In genomic region chr2:100394111-100394641, GRCh38 we compare ENCODE assay signal across 12 cellular contexts. TPM values are rescaled to one million over a fixed set of nuclear protein-coding genes. Genes with fewer than 3 reads are reported as not detected.
A peak's percentile ranks its signal among the peaks of the same experiment; 100 is the strongest.
DNase-seq lines count a peak whose midpoint lies in the region; ATAC-seq, FAIRE-seq and TF ChIP-seq lines count a peak whose summit lies in the region.
"Had no signal": no experiment of that assay in that cellular context is flagged by ENCODE, and none has a peak within 500 bp of the region (broad histone marks: within the 10 kb centered on the region; RNA-seq: fewer than 3 reads in every experiment).

No MANE protein-coding gene starts in this region.

- H2AFZ ChIP-seq in GM12878 (ENCODE audit: control insufficient read depth, low read depth, low read length): peak overlapping the region; percentile 70

- TF ChIP-seq RAD21 in GM12878 (IDR thresholded peaks at IDR 0.05; ENCODE audit: insufficient read depth, low read depth, low read length): no peak

- no peak for TF ChIP-seq CTCF in GM10266 (IDR thresholded peaks at IDR 0.05; ENCODE audit: control insufficient read depth, insufficient read depth, low read depth, missing control alignments)
- no peak for TF ChIP-seq CTCF in GM12878 (IDR thresholded peaks at IDR 0.05 in 2 of 3, conservative IDR thresholded peaks at IDR 0.05 in 1 of 3; ENCODE audit: control insufficient read depth in 2 of 3, extremely low read depth in 1 of 3, insufficient read depth in 1 of 3, low read depth in 3 of 3, low read length in 3 of 3)
- no peak for TF ChIP-seq CTCF in RWPE1 (conservative IDR thresholded peaks at IDR 0.05; ENCODE audit: low read depth)

- ATAC-seq in GM19351 (IDR thresholded peaks at IDR 0.05; ENCODE audit: unreplicated experiment) (peak; percentile 47), HG02938 (IDR thresholded peaks at IDR 0.05; ENCODE audit: unreplicated experiment) (peak; percentile 60), GM12878 (peak; percentile 84)
- ATAC-seq: activated CD8-positive, alpha-beta T cell treated with anti-CD3 and anti-CD28 coated beads, Interleukin-2, amount 10 ng/mL, durations not matched to agents 7 days and 5 days had no signal

- H3K36me3 ChIP-seq in GM12878 (ENCODE audit: control insufficient read depth in 2 of 2, insufficient read depth in 2 of 2, low read length in 1 of 2): peaks cover 2 to 8% of the 10 kb centered on the region in 2 experiments; a peak in 3 of 4 replicates

- H3K9ac ChIP-seq in GM12878 (ENCODE audit: control insufficient read depth, insufficient read depth, low read length): peak overlapping the region; percentile 49; the same call in 1 of the 2 replicates

- under 1% methylated on average over 12 of the region's 12 CpGs for WGBS in GM12878 (ENCODE audit: insufficient coverage, insufficient replicate concordance, low lambda C conversion rate, missing lambda C conversion rate)

- in situ Hi-C loops in GM12878 (cut with MboI): no loop called here

- H3K4me1 ChIP-seq in GM12878 (ENCODE audit: control insufficient read depth, insufficient read depth, low read length): peaks cover 26% of the 10 kb centered on the region

- peak overlapping the region; percentile 35; the same call in 1 of the 2 replicates for H3K4me3 ChIP-seq in GM12878

- peak overlapping the region; percentile 81 for H3K27ac ChIP-seq in GM12878 (ENCODE audit: control insufficient read depth, insufficient read depth)
- no peak overlapping the region for H3K27ac ChIP-seq in RWPE1

- no peaks in the 10 kb centered on the region for H3K79me2 ChIP-seq in GM12878 (ENCODE audit: control insufficient read depth, insufficient read depth, low read length)

- CTCF ChIA-PET in GM12878 (lab: Yijun Ruan, JAX): interaction anchor here (0.6 to 7.6 kb wide), 8 partner anchors 12 to 696 kb away, joined by 3 to 46 read pairs (median 6); no protein-coding TSS in a partner anchor
- CTCF ChIA-PET in RWPE1 (lab: Yijun Ruan, JAX): no interaction called here

- no TSS peak for BruUV-seq in GM12878 (replicated peaks; lab: Mats Ljungman, UMichigan)

- H3K9me3 ChIP-seq in GM12878 (replicated peaks; ENCODE audit: control insufficient read depth, insufficient read depth, low read length): no peaks in the 10 kb centered on the region

- intact Hi-C loops in GM12878 (cut with micrococcal nuclease; ENCODE audit: unreplicated experiment): loop anchor here (2.0 kb wide), 2 partner anchors 23 to 169 kb away; partner anchors contain the start of genes CHST10 and PDCL3

- SMC1A ChIA-PET in GM12878 (lab: Charles Lee; ENCODE audit: uncharacterized antibody, unreplicated experiment): interaction anchor here (1.0 to 3.9 kb wide), 7 partner anchors 13 to 671 kb away, joined by 3 to 20 read pairs (median 5); partner anchors contain the start of gene CHST10

- peak; percentile 72 for TF ChIP-seq POLR2A in GM12878 (IDR thresholded peaks at IDR 0.05; ENCODE audit: low read depth, low read length)

- peak; percentile 80 for FAIRE-seq in GM12878 (lab: Jason Lieb, UNC)

- RAD21 ChIA-PET in GM12878 (lab: Charles Lee; ENCODE audit: unreplicated experiment): interaction anchor here (0.6 to 4.7 kb wide), 6 partner anchors 13 to 1474 kb away, joined by 3 to 40 read pairs (median 5); partner anchors contain the start of genes CHST10 and PDCL3

- POLR2A ChIA-PET in GM12878 (lab: Charles Lee) (interaction anchor here (0.7 to 3.8 kb wide), 6 partner anchors 13 to 187 kb away, joined by 3 to 22 read pairs (median 4); partner anchors contain the start of genes CHST10 and PDCL3), RWPE1 (lab: Yijun Ruan, JAX; ENCODE audit: low non-redundant PET) (no interaction called here)

- no peak for TF ChIP-seq EP300 in GM12878 (IDR thresholded peaks at IDR 0.05; ENCODE audit: borderline replicate concordance in 1 of 2, control insufficient read depth in 1 of 2, low read depth in 2 of 2, low read length in 2 of 2)

- no peaks in the 10 kb centered on the region for H4K20me1 ChIP-seq in GM12878 (ENCODE audit: control insufficient read depth, insufficient read depth)

- peak overlapping the region; percentile 96 for H3K4me2 ChIP-seq in GM12878 (ENCODE audit: control insufficient read depth, insufficient read depth)

- no peaks in the 10 kb centered on the region for H3K27me3 ChIP-seq in GM12878 (replicated peaks in 1 of 2; ENCODE audit: control insufficient read depth in 2 of 2, insufficient read depth in 2 of 2, low read length in 1 of 2)

- DNase-seq in GM10266 (ENCODE audit: extremely low spot score) (peak; percentile 70), GM12878 (ENCODE audit: low read depth, low spot score) (peak; percentile 55), T-helper 1 cell (no peak), OCI-M1 (lab: John Stamatoyannopoulos, UW) (no peak), GF-D8 (lab: John Stamatoyannopoulos, UW) (no peak), RWPE1 (ENCODE audit: low spot score) (no peak)
- DNase-seq: activated CD8-positive, alpha-beta T cell treated with anti-CD3 and anti-CD28 coated beads, Interleukin-2, amount 10 ng/mL, durations not matched to agents 7 days and 5 days; CD4-positive, alpha-beta memory T cell; foreskin melanocyte; RPMI8226 had no signal

TF ChIP-seq in GM12878, 131 proteins besides CTCF, POLR2A, EP300 and RAD21 (continues in another document):
- 0 out of 2 replicates have a peak, but pooled peaks have one; percentile 13 for TF ChIP-seq PML (IDR thresholded peaks at IDR 0.05; ENCODE audit: low read length)
- no peak for TF ChIP-seq FOXK2 (IDR thresholded peaks at IDR 0.05)
- TF ChIP-seq RAD51 (IDR thresholded peaks at IDR 0.05): no peak
- TF ChIP-seq TAF1 (IDR thresholded peaks at IDR 0.05; ENCODE audit: borderline replicate concordance, low read depth, low read length): 0 out of 2 replicates have a peak, but pooled peaks have one; percentile 31
- no peak; the same call in 1 of the 2 replicates for TF ChIP-seq RELB (IDR thresholded peaks at IDR 0.05; ENCODE audit: low read depth)
- TF ChIP-seq NKRF (conservative IDR thresholded peaks at IDR 0.05): no peak
- no peak for TF ChIP-seq EED (IDR thresholded peaks at IDR 0.05; ENCODE audit: low read depth)
- peak in 1 of 2 experiments; percentile 27; a peak in 1 of 4 replicates for TF ChIP-seq BHLHE40 (IDR thresholded peaks at IDR 0.05; ENCODE audit: borderline replicate concordance in 1 of 2, low read depth in 2 of 2, low read length in 1 of 2)
- no peak for TF ChIP-seq PKNOX1 (IDR thresholded peaks at IDR 0.05)
- TF ChIP-seq SMC3 (IDR thresholded peaks at IDR 0.05; ENCODE audit: borderline replicate concordance, low read length): no peak
- no peak for TF ChIP-seq SREBF1 (IDR thresholded peaks at IDR 0.05; ENCODE audit: low read length)

RNA-seq across cellular contexts. Expression of gene CHST10, which starts 23.3 kb away (rescaled TPM):
- total RNA-seq in GM12878 (2013; cell fraction: nucleolus; rRNA removed): 35.4 and 42.7 TPM in 2 replicates
- total RNA-seq in GM12878 (2014; rRNA removed) (17.4 and 19.6 TPM in 2 replicates), GM12878 (2014; rRNA removed; fragmentation: Illumina TruSeq; extraction: Trizol) (14.3 and 15.7 TPM in 2 replicates), GM12878 (2021) (15.7 and 17.8 TPM in 2 replicates)
- polyA plus RNA-seq in GM12878 (2011; ENCODE audit: low read depth): 8.2 TPM
- polyA plus RNA-seq in GM12878 (2011; rRNA removed) (16.8 and 19.7 TPM in 2 replicates), GM12878 (2014; fragmentation: Illumina TruSeq; extraction: Trizol) (22.5 and 26.9 TPM in 2 replicates), GM12878 (2014; fragmentation: Nextera tagmentation; extraction: Ambion mirVana) (1 to 10 TPM; 2.0 to 2.4 TPM), GM12878 (2014; rRNA removed) (17.7 and 17.9 TPM in 2 replicates), GM12878 (2016; fragmentation: Nextera tagmentation; extraction: Ambion mirVana) (10 to 100 TPM; 11.0 to 11.4 TPM)
- 16.8 and 18.0 TPM in 2 replicates for polyA plus RNA-seq in GM12878 (2011; cell fraction: cytosol; rRNA removed)
- polyA plus RNA-seq in GM12878 (2011; cell fraction: nucleus; rRNA removed): 20.7 and 21.6 TPM in 2 replicates
- polyA plus RNA-seq in GM12878 (2012): 8.8 and 9.1 TPM in 2 replicates
- 21.5 and 25.5 TPM in 2 replicates for polyA minus RNA-seq in GM12878 (2011; rRNA and poly(A)+ RNA removed)
- polyA minus RNA-seq in GM12878 (2011; cell fraction: cytosol; rRNA and poly(A)+ RNA removed): 3.7 and 8.1 TPM in 2 replicates
- polyA minus RNA-seq in GM12878 (2011; cell fraction: nucleus; rRNA and poly(A)+ RNA removed): 11.1 and 18.8 TPM in 2 replicates

Comparison
In these comparisons a context has a peak if more than half of its experiments do, and no peak if none do; other contexts are left out.
1. DNase-seq: peak in GM10266 (single experiment) and GM12878 (single experiment); none in T-helper 1 cell (0 of 5), OCI-M1 (single experiment), GF-D8 (single experiment) and RWPE1 (single experiment).
2. Peak in every context shown above with its lines, with median percentiles within 50 percentile points of each other: ATAC-seq.